11 cellular contexts compared by ENCODE assay signal in the genomic region with DNA sequence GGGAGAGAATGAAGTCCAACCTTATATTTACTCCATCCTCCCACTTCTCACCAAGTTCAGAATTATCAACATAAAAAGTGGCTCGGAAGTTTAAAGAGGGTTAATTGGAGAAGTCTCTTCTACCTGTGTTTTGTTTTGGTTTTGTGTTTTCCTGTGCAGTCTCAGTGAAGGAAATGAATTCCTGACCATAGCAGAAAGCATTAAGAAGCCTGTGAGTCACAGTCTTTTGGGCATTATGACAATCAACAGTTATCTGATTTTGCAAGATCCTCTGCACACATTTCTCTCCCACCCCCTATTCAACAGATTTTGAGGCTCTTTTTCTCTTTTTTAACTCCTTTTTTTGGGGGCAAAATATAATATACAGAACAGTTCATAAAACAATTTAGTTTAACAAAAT. TPM values are rescaled to one million over a fixed set of nuclear protein-coding genes. Genes with fewer than 3 reads are reported as not detected.
DNase-seq lines count a peak whose midpoint lies in the region; ATAC-seq and TF ChIP-seq lines count a peak whose summit lies in the region.
"Had no signal": no experiment of that assay in that cellular context is flagged by ENCODE, and none has a peak within 500 bp of the region (broad histone marks: within the 10 kb centered on the region; RNA-seq: fewer than 3 reads in every experiment).

No MANE protein-coding gene starts in this region.

- H3K27me3 ChIP-seq in spleen (replicated peaks in 1 of 7) = no peaks in the 10 kb centered on the region
- H3K27me3 ChIP-seq: neutrophil had no signal

- H3K9me3 ChIP-seq in spleen = no peaks in the 10 kb centered on the region
- H3K9me3 ChIP-seq: neutrophil had no signal

- no peak for TF ChIP-seq CTCF in choroid plexus epithelial cell (conservative IDR thresholded peaks at IDR 0.05; ENCODE audit: low read depth, low read length)
- TF ChIP-seq CTCF in spleen (IDR thresholded peaks at IDR 0.05 in 8 of 11, conservative IDR thresholded peaks at IDR 0.05 in 3 of 11) = no peak

- no peaks in the 10 kb centered on the region for H3K36me3 ChIP-seq in spleen
- H3K36me3 ChIP-seq: neutrophil had no signal

- H3K4me3 ChIP-seq in choroid plexus epithelial cell (ENCODE audit: low read depth, low read length) (no peak overlapping the region), spleen (no peak overlapping the region)

- peaks cover 4 to 48% (median 25%) of the 10 kb centered on the region in 6 donors for H3K4me1 ChIP-seq in spleen

- no peak for TF ChIP-seq POLR2A in spleen (IDR thresholded peaks at IDR 0.05)

- intact Hi-C loops in spleen (cut with DNase I; ENCODE audit: low total_unique reads) = loop anchor here (10.0 kb wide), 1 partner anchor 75 kb away; a partner anchor contains a TSS

- no peak overlapping the region for H3K27ac ChIP-seq in spleen
- H3K27ac ChIP-seq: neutrophil had no signal

- ATAC-seq in GM21737 (IDR thresholded peaks at IDR 0.05; ENCODE audit: unreplicated experiment) = no peak
- no peak for ATAC-seq in GM18517 (IDR thresholded peaks at IDR 0.05; ENCODE audit: unreplicated experiment)

- DNase-seq in GDM1 (lab: John Stamatoyannopoulos, UW) (peak; percentile 17), NOMO-1 (lab: John Stamatoyannopoulos, UW; ENCODE audit: unreplicated experiment in 2 of 2) (peak; percentile 49 to 62), choroid plexus epithelial cell (ENCODE audit: low read depth) (peak; percentile 76), myocyte (ENCODE audit: low read depth) (peak; percentile 23), spleen (no peak), DMS153 treated with DMSO at 0.1 percent for 48 hours (lab: John Stamatoyannopoulos, UW; ENCODE audit: unreplicated experiment) (no peak)
- DNase-seq: kidney, substantia nigra had no signal

- 34 to 59% (median 41%) methylated on average over 1 of the region's 1 CpG for WGBS in spleen, 5 donors

RNA-seq across cellular contexts. Expression of a gene that starts 8.6 kb away (rescaled TPM):
- 698 and 845 TPM in 2 replicates for total RNA-seq in myocyte
- polyA plus RNA-seq in myocyte (2012) = 3,761 TPM
- total RNA-seq in spleen = 1,000 to 10,000 TPM in 4 of 7 donors, 100 to 1,000 TPM in 3; 688 to 2,288 (median 1,633) TPM
- 1,000 to 10,000 TPM; 5,553 to 9,110 (median 7,989) TPM for polyA plus RNA-seq in spleen

Comparison
In these comparisons a context has a peak if more than half of its experiments do, and no peak if none do; other contexts are left out.
1. DNase-seq: peak in GDM1 (single experiment), NOMO-1 (2 of 2), choroid plexus epithelial cell (single experiment) and myocyte (single experiment); none in spleen (single experiment) and DMS153 treated with DMSO at 0.1 percent for 48 hours (single experiment).